In genomic region chr4:1216869-1217294, GRCh38 we compare ENCODE assay signal across 8 cellular contexts. TPM values are rescaled to one million over a fixed set of nuclear protein-coding genes. Genes with fewer than 3 reads are reported as not detected.
A peak's percentile ranks its signal among the peaks of the same experiment; 100 is the strongest.
DNase-seq lines count a peak whose midpoint lies in the region; ATAC-seq and TF ChIP-seq lines count a peak whose summit lies in the region.

No MANE protein-coding gene starts in this region.

- peak overlapping the region; percentile 69 to 77 for H3K4me3 Mint-ChIP-seq in effector memory CD8-positive, alpha-beta T cell

- peak overlapping the region; percentile 90 for H3K27ac Mint-ChIP-seq in effector memory CD8-positive, alpha-beta T cell

- peaks cover 51% of the 10 kb centered on the region for H3K36me3 Mint-ChIP-seq in effector memory CD8-positive, alpha-beta T cell (ENCODE audit: insufficient read depth)

- no peak for TF ChIP-seq CTCF in omental fat pad (IDR thresholded peaks at IDR 0.05)

- peaks cover 30 to 39% of the 10 kb centered on the region in 2 donors for H3K4me1 Mint-ChIP-seq in effector memory CD8-positive, alpha-beta T cell (ENCODE audit: low read depth in 2 of 2)

- H3K9me3 Mint-ChIP-seq in effector memory CD8-positive, alpha-beta T cell = no peaks in the 10 kb centered on the region

- peak; percentile 26 for ATAC-seq in HG03108 (IDR thresholded peaks at IDR 0.05; ENCODE audit: unreplicated experiment)
- ATAC-seq in effector memory CD8-positive, alpha-beta T cell (replicated peaks) = peak; percentile 97
- ATAC-seq in HG03520 (IDR thresholded peaks at IDR 0.05; ENCODE audit: unreplicated experiment) = no peak
- ATAC-seq in omental fat pad (ENCODE audit: low FRiP score) = no peak

- peak; percentile 41 to 44 for DNase-seq in activated CD4-positive, alpha-beta T cell treated with anti-CD3 and anti-CD28 coated beads, Interleukin-2, amount 50 U/mL, for 4 hours
- DNase-seq in effector memory CD8-positive, alpha-beta T cell = peak; percentile 62 to 66 (median 62)
- DNase-seq in stimulated activated CD8-positive, alpha-beta memory T cell treated with anti-CD3 and anti-CD28 coated beads, Interleukin-4, amount 100 ng/mL, for 24 hours (ENCODE audit: low read depth) = peak; percentile 50
- DNase-seq in foreskin melanocyte (no peak), NCI-H187 (lab: John Stamatoyannopoulos, UW) (no peak), omental fat pad (ENCODE audit: low spot score) (no peak)

- H3K27me3 Mint-ChIP-seq in effector memory CD8-positive, alpha-beta T cell = no peaks in the 10 kb centered on the region

RNA-seq across cellular contexts. Expression of gene CTBP1, which starts 32.0 kb away (rescaled TPM):
- total RNA-seq in omental fat pad = 100 to 1,000 TPM; 102 to 137 (median 132) TPM

RNA-seq across cellular contexts. Expression of gene SPON2, which starts 44.5 kb away (rescaled TPM):
- 10 to 100 TPM; 14.2 to 99.5 (median 30.1) TPM for total RNA-seq in omental fat pad

Comparison
In these comparisons a context has a peak if more than half of its experiments do, and no peak if none do; other contexts are left out.
1. ATAC-seq: peak in HG03108 (single experiment) and effector memory CD8-positive, alpha-beta T cell (single experiment); none in HG03520 (single experiment) and omental fat pad (single experiment).
2. DNase-seq: peak in activated CD4-positive, alpha-beta T cell treated with anti-CD3 and anti-CD28 coated beads, Interleukin-2, amount 50 U/mL, for 4 hours (2 of 2), effector memory CD8-positive, alpha-beta T cell (3 of 3) and stimulated activated CD8-positive, alpha-beta memory T cell treated with anti-CD3 and anti-CD28 coated beads, Interleukin-4, amount 100 ng/mL, for 24 hours (single experiment); none in foreskin melanocyte (single experiment), NCI-H187 (0 of 2) and omental fat pad (single experiment).